10 cellular contexts compared by ENCODE assay signal in the genomic region with DNA sequence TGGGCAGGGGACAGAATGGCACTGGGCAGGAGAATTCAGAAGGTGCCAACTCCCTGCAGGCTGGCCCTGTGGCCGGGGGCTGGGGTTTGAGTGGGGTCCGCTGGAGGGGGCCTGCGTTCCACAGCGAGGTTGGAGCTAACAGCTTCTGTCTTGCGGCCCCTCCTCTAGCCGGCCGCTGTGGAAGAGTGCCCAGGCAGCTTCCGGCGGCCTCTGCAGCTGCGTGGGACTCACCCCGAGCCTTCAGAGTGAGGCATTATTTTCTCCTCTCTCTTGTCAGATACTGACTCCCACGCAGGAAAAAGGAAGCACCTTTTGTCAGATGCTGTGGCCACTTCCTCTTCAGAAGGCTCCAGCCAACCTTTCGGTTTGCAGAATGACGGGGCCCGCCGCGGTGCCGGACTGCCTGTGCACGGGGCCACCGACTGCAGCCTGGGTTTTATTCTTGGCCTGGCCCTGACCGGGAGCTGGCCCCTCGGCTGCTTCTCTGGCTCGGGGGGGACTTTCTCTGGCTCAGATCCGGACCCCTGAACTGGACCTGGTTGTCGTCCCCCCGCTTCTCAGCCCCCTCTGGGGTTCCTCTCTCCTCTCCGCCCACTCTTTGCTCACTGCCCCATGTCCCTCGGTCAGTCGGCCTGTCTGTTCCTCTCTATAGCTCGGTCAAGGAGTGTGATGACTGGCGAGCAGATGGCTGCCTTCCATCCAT. TPM values are rescaled to one million over a fixed set of nuclear protein-coding genes. Genes with fewer than 3 reads are reported as not detected.
DNase-seq lines count a peak whose midpoint lies in the region; ATAC-seq and TF ChIP-seq lines count a peak whose summit lies in the region.
"Had no signal": no experiment of that assay in that cellular context is flagged by ENCODE, and none has a peak within 500 bp of the region (broad histone marks: within the 10 kb centered on the region; RNA-seq: fewer than 3 reads in every experiment).

No MANE protein-coding gene starts in this region.

- TF ChIP-seq CTCF in body of pancreas (IDR thresholded peaks at IDR 0.05) = no peak

- WGBS in body of pancreas, 2 donors = 50 to 58% methylated on average over 23 to 31 of the region's 31 CpGs
- 20% methylated on average over 31 of the region's 31 CpGs for WGBS in thymus

- H3K36me3 ChIP-seq in body of pancreas (replicated peaks in 1 of 2; ENCODE audit: insufficient read depth in 1 of 2, low read depth in 2 of 2) (no peaks in the 10 kb centered on the region), thymus (ENCODE audit: control insufficient read depth, insufficient read depth) (peaks cover 11% of the 10 kb centered on the region)

- peak in 3 of 5 experiments; percentile 24 to 80 (median 57) for DNase-seq in T-helper 2 cell
- DNase-seq in body of pancreas = peak in 3 of 4 donors; percentile 30 to 68 (median 33)
- DNase-seq in midbrain (lab: John Stamatoyannopoulos, UW) = peak; percentile 13
- no peak for DNase-seq in ecto neural progenitor cell (ENCODE audit: low spot score)
- no peak for DNase-seq in kidney tubule cell (ENCODE audit: low spot score)

- H3K27ac ChIP-seq in body of pancreas (peak overlapping the region in 2 of 4 donors; percentile 56 to 60), thymus (ENCODE audit: low read depth) (peak overlapping the region; percentile 81)

- H3K9me3 ChIP-seq in body of pancreas = no peaks in the 10 kb centered on the region
- no peaks in the 10 kb centered on the region for H3K9me3 ChIP-seq in thymus (ENCODE audit: control insufficient read depth)

- H3K4me3 ChIP-seq in body of pancreas (no peak overlapping the region), thymus (ENCODE audit: low read length) (peak overlapping the region; percentile 37)

- H3K27me3 ChIP-seq in body of pancreas (no peaks in the 10 kb centered on the region), thymus (ENCODE audit: control insufficient read depth, insufficient read depth) (no peaks in the 10 kb centered on the region)

- peak; percentile 89 for ATAC-seq in GM18867 (IDR thresholded peaks at IDR 0.05; ENCODE audit: unreplicated experiment)
- peak; percentile 92 for ATAC-seq in HG03045 (IDR thresholded peaks at IDR 0.05; ENCODE audit: unreplicated experiment)
- ATAC-seq in body of pancreas = peak; percentile 45

- intact Hi-C loops in body of pancreas (cut with DNase I) = no loop called here

- no peak for TF ChIP-seq POLR2A in body of pancreas (IDR thresholded peaks at IDR 0.05)

- H3K4me1 ChIP-seq in body of pancreas (peaks cover 9% of the 10 kb centered on the region), thymus (ENCODE audit: control insufficient read depth, insufficient read depth, low read length) (peaks cover 24% of the 10 kb centered on the region)

RNA-seq across cellular contexts. Expression of a gene that starts 40.1 kb away (rescaled TPM):
- 1 to 10 TPM; 4.2 to 6.6 TPM for total RNA-seq in body of pancreas
- 31.7 TPM for polyA plus RNA-seq in thymus
- total RNA-seq: LHCN-M2 had no signal
- polyA plus RNA-seq: neural cell had no signal

Comparison
In these comparisons a context has a peak if more than half of its experiments do, and no peak if none do; other contexts are left out.
1. DNase-seq: peak in T-helper 2 cell (3 of 5), body of pancreas (3 of 4) and midbrain (single experiment); none in ecto neural progenitor cell (single experiment) and kidney tubule cell (single experiment).
2. Peak in every context shown above with its lines, with median percentiles within 50 percentile points of each other: ATAC-seq.